Comparison of ENCODE assay signal across 8 cellular contexts in the genomic region with DNA sequence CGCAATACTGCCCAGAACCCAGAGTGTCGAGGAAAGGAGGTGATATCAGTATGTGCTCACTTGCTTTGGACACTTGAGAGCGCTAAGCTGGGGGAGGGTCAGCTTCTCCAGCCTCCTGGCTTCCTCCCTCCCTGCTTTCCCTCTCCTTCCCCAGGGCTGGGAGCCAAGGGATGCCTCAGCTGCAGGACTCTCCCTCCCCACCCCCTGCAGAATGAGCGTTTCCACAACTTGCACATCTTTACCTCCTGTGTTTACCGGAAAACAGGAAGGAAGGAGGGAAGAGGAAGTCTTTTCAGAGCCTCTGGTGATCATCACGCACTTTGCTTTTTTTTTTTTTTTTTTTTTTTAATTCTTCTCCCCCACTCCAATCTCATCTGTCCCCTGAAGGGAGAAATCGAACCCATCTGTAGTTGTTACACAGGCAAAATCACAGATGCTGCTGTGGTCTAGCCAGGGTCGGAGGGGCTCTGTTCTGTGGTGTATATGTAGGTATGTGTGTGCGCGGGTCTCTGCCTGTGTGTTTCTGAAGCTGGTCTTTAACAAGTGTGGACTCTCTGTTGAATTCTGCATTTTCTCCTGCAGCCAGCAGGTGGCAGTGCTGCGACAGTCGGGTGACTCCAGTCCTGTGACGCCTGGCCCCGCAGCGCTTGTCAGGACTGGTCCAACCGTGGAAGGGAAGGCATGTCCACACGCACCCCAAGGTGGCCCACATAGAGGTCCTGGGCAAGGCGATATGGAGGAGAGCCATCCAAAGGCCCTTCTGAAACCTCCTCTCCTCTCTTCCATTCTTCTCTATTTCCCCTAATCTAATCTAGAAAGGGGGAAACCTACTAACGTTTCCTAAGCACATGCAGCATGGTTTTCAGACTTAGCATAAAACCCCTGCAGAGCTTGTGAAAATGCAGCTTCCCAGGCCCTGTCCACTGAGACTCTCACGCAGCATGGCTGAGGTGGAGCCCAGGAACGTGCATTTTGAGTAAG.
DNase-seq lines count a peak whose midpoint lies in the region; ATAC-seq lines count a peak whose summit lies in the region.

No MANE protein-coding gene starts in this region.

- ATAC-seq in GM19025 (IDR thresholded peaks at IDR 0.05; ENCODE audit: low read depth, unreplicated experiment) (peak; percentile 92), HG03460 (IDR thresholded peaks at IDR 0.05; ENCODE audit: unreplicated experiment) (peak; percentile 92)

- DNase-seq in AG20443 (ENCODE audit: low spot score) (peak; percentile 94), NCI-H524 treated with DMSO at 0.1 percent for 48 hours (lab: John Stamatoyannopoulos, UW) (peak; percentile 22), cerebellar nuclear complex (lab: John Stamatoyannopoulos, UW) (peak; percentile 54 to 56), kidney glomerular epithelial cell (lab: John Stamatoyannopoulos, UW) (peak; percentile 51)
- DNase-seq in activated CD4-positive, alpha-beta T cell treated with anti-CD3 and anti-CD28 coated beads for 24 hours (ENCODE audit: low read depth in 2 of 2): peak; percentile 54 to 65
- peak; percentile 72 to 78 for DNase-seq in stimulated activated CD4-positive, alpha-beta T cell treated with anti-CD3 and anti-CD28 coated beads, Interleukin-2, amount 100 ng/mL, for 48 hours

Comparison
In these comparisons a context has a peak if more than half of its experiments do, and no peak if none do; other contexts are left out.
1. Peak in every context shown above with its lines: DNase-seq and ATAC-seq.
2. DNase-seq: peak in every context shown above with its lines; median percentile 94 in AG20443; 75 in stimulated activated CD4-positive, alpha-beta T cell treated with anti-CD3 and anti-CD28 coated beads, Interleukin-2, amount 100 ng/mL, for 48 hours; 60 in activated CD4-positive, alpha-beta T cell treated with anti-CD3 and anti-CD28 coated beads for 24 hours; 55 in cerebellar nuclear complex; 51 in kidney glomerular epithelial cell; 22 in NCI-H524 treated with DMSO at 0.1 percent for 48 hours.